ENCODE assay signal across 19 cellular contexts in the genomic region with DNA sequence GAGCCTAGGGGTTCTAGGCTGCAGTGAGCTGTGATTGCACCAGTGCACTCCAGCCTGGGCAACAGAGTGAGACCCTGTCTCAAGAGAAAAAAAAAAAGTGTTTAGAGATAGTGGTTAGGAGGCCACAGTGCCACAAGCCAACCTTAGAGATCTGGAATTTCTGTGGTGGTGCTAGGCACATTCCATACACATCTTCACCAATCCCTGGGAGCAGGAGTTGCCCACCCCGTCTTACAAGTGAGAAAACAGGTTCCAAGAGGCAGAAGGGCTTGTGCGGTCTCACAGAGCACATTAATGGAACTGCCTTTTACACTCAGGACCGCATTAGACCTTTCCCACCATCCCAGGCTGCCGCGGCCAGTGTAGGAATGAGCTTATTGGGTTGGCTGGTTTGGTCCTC.
"Had no signal": no experiment of that assay in that cellular context is flagged by ENCODE, and none has a peak within 500 bp of the region (broad histone marks: within the 10 kb centered on the region; RNA-seq: fewer than 3 reads in every experiment).

No MANE protein-coding gene starts in this region.

- H3K4me1 ChIP-seq: colonic mucosa had no signal

- H3K27ac ChIP-seq: brain microvascular endothelial cell, colonic mucosa, right atrium auricular region, suprapubic skin had no signal

- H3K9me3 ChIP-seq: colonic mucosa, right atrium auricular region, suprapubic skin had no signal

- FAIRE-seq: endometrium, keratinocyte had no signal

- H3K36me3 ChIP-seq: brain microvascular endothelial cell, colonic mucosa, right atrium auricular region, suprapubic skin had no signal

- DNase-seq: activated CD4-positive, alpha-beta memory T cell treated with anti-CD3 and anti-CD28 coated beads, Interleukin-2, amount 10 ng/mL, durations not matched to agents 7 days and 5 days; activated CD4-positive, alpha-beta T cell treated with anti-CD3 and anti-CD28 coated beads for 48 hours; activated CD4-positive, CD25-positive, alpha-beta regulatory T cell; activated CD8-positive, alpha-beta memory T cell treated with anti-CD3 and anti-CD28 coated beads, Interleukin-2, amount 10 ng/mL, durations not matched to agents 7 days and 5 days; amniotic stem cell; brain microvascular endothelial cell; colonic mucosa; erythroblast; foreskin melanocyte; midbrain; stimulated activated naive CD8-positive, alpha-beta T cell treated with anti-CD3 and anti-CD28 coated beads, Interleukin-15, Interleukin-2, amounts not matched to agents 100 U/mL and 50 U/mL, for 24 hours; T-cell; T-helper 9 cell had no signal

- H3K27me3 ChIP-seq: brain microvascular endothelial cell, colonic mucosa, right atrium auricular region had no signal

- H3K4me3 ChIP-seq: colonic mucosa, lung, right atrium auricular region, suprapubic skin had no signal

- ATAC-seq: activated CD8-positive, alpha-beta memory T cell treated with anti-CD3 and anti-CD28 coated beads, Interleukin-2, amount 10 ng/mL, durations not matched to agents 7 days and 5 days; left lobe of liver; stimulated activated naive CD8-positive, alpha-beta T cell treated with anti-CD3 and anti-CD28 coated beads, Interleukin-15, Interleukin-2, amounts not matched to agents 100 U/mL and 50 U/mL, for 24 hours; T-cell had no signal
